In the genomic region with DNA sequence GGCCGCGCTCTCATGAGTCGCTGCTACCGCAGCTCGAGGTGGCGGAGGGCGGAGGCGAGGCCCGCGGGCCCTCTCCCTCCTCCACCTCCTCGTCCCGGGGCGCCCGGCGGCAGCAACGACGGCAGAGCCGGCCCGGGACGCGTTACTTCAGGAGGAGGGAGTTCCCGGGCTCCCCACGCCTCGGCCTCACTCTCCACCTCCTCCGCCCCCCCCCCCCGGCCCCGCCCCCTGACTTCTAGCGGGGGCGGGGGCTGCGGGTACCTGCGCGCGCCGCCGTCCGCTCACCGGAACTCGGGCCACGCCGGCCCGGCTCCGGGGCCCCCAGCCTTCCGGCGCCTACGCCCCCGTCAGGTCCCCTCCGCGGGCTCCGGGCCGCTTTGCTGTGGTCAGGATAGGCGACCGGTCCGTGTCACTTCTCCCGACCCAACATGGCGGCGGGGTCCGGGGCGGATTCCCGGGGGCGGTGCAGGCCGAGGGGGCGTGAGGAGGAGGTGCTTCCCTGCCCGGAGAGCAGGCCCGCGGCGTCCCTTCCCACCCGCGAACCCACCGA, we compare ENCODE assay signal across 8 cellular contexts.
DNase-seq lines count a peak whose midpoint lies in the region; ATAC-seq lines count a peak whose summit lies in the region.

A gene (minus strand): TSS at position 120 of the 550 bp plus-strand sequence. CDS start 55,415 bp downstream, outside the sequence.

- peak within 1 kb of the TSS; percentile 90 to 92 for H3K4me3 ChIP-seq in muscle layer of duodenum (ENCODE audit: low read depth in 1 of 2, low read length in 2 of 2)

- H3K4me1 ChIP-seq in muscle layer of duodenum (ENCODE audit: control insufficient read depth in 1 of 2, insufficient read depth in 2 of 2, low read length in 2 of 2), result peaks cover 0 to 13% of the 10 kb centered on the region in 2 donors

- ATAC-seq in GM18868 (IDR thresholded peaks at IDR 0.05; ENCODE audit: unreplicated experiment) (peak; percentile 59), HG03108 (IDR thresholded peaks at IDR 0.05; ENCODE audit: unreplicated experiment) (peak; percentile 47)

- H3K27ac ChIP-seq in epithelial cell of prostate (peak within 1 kb of the TSS; percentile 93), muscle layer of duodenum (ENCODE audit: low read length) (peak within 1 kb of the TSS; percentile 82)

- no peaks in the 10 kb centered on the region for H3K27me3 ChIP-seq in muscle layer of duodenum (ENCODE audit: low read depth, low read length)

- DNase-seq in AML-193 (lab: John Stamatoyannopoulos, UW) (peak; percentile 30 to 32), NOMO-1 (lab: John Stamatoyannopoulos, UW; ENCODE audit: unreplicated experiment in 2 of 2) (peak; percentile 30 to 44), activated T-cell treated with anti-CD3 and anti-CD28 coated beads for 4 hours (peak; percentile 75), epithelial cell of prostate (ENCODE audit: low read depth, low spot score) (no peak)
- DNase-seq in stimulated activated CD8-positive, alpha-beta memory T cell treated with anti-CD3 and anti-CD28 coated beads, Interleukin-7, amount 100 ng/mL, for 24 hours (ENCODE audit: low read depth), result peak; percentile 48

- H3K9me3 ChIP-seq in muscle layer of duodenum (ENCODE audit: control insufficient read depth in 1 of 2, low read length in 2 of 2), result no peaks in the 10 kb centered on the region

- no peaks in the 10 kb centered on the region for H3K36me3 ChIP-seq in muscle layer of duodenum (ENCODE audit: control insufficient read depth in 1 of 2, insufficient read depth in 2 of 2, low read length in 2 of 2)
